In genomic region chr5:75933489-75933888, GRCh38 we compare ENCODE assay signal across 18 cellular contexts.
"Had no signal": no experiment of that assay in that cellular context is flagged by ENCODE, and none has a peak within 500 bp of the region (broad histone marks: within the 10 kb centered on the region; RNA-seq: fewer than 3 reads in every experiment).

No MANE protein-coding gene starts in this region.

- DNase-seq: activated CD4-positive, alpha-beta T cell treated with anti-CD3 and anti-CD28 coated beads for 48 hours; activated CD8-positive, alpha-beta T cell treated with anti-CD3 and anti-CD28 coated beads for 36 hours; activated effector memory CD4-positive, alpha-beta T cell treated with anti-CD3 and anti-CD28 coated beads, Interleukin-2, amount 50 U/mL, for 16 hours; activated T-cell treated with anti-CD3 and anti-CD28 coated beads, Interleukin-2, amount 50 U/mL, for 4 hours; cortex of kidney; effector CD8-positive, alpha-beta T cell; foreskin fibroblast; glutamatergic neuron; hypothalamus; left ventricle myocardium inferior; natural killer cell had no signal

- H3K27me3 ChIP-seq: body of pancreas had no signal

- H3K27ac ChIP-seq: body of pancreas, left ventricle myocardium inferior, neutrophil, parathyroid adenoma, thoracic aorta had no signal

- H3K4me3 ChIP-seq: body of pancreas, left ventricle myocardium inferior, thoracic aorta had no signal

- FAIRE-seq: endothelial cell of umbilical vein had no signal

- H3K36me3 ChIP-seq: left ventricle myocardium inferior, neutrophil, thoracic aorta had no signal

- ATAC-seq: activated CD8-positive, alpha-beta T cell treated with anti-CD3 and anti-CD28 coated beads for 36 hours; activated T-cell treated with anti-CD3 and anti-CD28 coated beads, Interleukin-2, amount 50 U/mL, for 4 hours; body of pancreas; natural killer cell; stimulated activated effector memory CD8-positive, alpha-beta T cell treated with anti-CD3 and anti-CD28 coated beads, Interleukin-12 subunit alpha, Interleukin-12 subunit beta, amount 100 ng/mL, for 72 hours; WTC11 had no signal
